ENCODE assay signal across 1 cellular context in the genomic region with DNA sequence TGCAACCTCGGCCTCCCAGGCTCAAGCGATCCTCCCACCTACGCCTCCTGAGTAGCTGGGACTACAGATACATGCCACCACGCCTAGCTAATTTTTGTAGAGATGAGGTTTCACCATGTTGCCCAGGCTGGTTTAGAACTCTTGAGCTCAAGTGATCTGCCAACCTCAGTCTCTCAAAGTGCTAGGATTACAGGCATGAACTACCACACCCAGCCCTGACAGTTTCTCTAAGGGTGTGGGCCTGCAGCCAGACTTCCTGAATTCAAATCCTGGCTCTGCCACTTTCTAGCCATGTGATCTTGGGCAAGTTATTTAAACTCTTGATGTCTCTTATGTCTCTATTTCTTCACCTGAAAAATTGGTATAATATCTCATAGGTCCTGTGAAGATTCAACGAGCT.
TF ChIP-seq lines count a peak whose summit lies in the region.

No MANE protein-coding gene starts in this region.

TF ChIP-seq in IMR-90, 13 proteins besides CTCF, POLR2A, EP300 and RAD21:
- TF ChIP-seq RCOR1 (IDR thresholded peaks at IDR 0.05; ENCODE audit: insufficient replicate concordance, low read length) (no peak), MXI1 (IDR thresholded peaks at IDR 0.05; ENCODE audit: borderline replicate concordance, low read depth, low read length) (no peak), CEBPB (IDR thresholded peaks at IDR 0.05; ENCODE audit: low read depth, low read length) (no peak), CHD1 (IDR thresholded peaks at IDR 0.05; ENCODE audit: low read depth, low read length) (no peak), RFX5 (IDR thresholded peaks at IDR 0.05; ENCODE audit: low read depth, low read length) (no peak), SMC3 (IDR thresholded peaks at IDR 0.05; ENCODE audit: low read depth, low read length) (no peak), BHLHE40 (IDR thresholded peaks at IDR 0.05; ENCODE audit: low read depth, low read length) (no peak), MAZ (IDR thresholded peaks at IDR 0.05; ENCODE audit: borderline replicate concordance, low read depth, low read length) (no peak), MAFK (IDR thresholded peaks at IDR 0.05; ENCODE audit: low read depth, low read length) (no peak), FOS (IDR thresholded peaks at IDR 0.05; ENCODE audit: low read depth, low read length) (no peak), NFE2L2 (IDR thresholded peaks at IDR 0.05; ENCODE audit: low read depth, low read length) (no peak)
- TF ChIP-seq, protein P1, sequence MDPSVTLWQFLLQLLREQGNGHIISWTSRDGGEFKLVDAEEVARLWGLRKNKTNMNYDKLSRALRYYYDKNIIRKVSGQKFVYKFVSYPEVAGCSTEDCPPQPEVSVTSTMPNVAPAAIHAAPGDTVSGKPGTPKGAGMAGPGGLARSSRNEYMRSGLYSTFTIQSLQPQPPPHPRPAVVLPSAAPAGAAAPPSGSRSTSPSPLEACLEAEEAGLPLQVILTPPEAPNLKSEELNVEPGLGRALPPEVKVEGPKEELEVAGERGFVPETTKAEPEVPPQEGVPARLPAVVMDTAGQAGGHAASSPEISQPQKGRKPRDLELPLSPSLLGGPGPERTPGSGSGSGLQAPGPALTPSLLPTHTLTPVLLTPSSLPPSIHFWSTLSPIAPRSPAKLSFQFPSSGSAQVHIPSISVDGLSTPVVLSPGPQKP (IDR thresholded peaks at IDR 0.05; ENCODE audit: borderline replicate concordance, low read depth, low read length), result no peak
- TF ChIP-seq, protein P2, sequence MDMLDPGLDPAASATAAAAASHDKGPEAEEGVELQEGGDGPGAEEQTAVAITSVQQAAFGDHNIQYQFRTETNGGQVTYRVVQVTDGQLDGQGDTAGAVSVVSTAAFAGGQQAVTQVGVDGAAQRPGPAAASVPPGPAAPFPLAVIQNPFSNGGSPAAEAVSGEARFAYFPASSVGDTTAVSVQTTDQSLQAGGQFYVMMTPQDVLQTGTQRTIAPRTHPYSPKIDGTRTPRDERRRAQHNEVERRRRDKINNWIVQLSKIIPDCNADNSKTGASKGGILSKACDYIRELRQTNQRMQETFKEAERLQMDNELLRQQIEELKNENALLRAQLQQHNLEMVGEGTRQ (IDR thresholded peaks at IDR 0.05; ENCODE audit: low read depth, low read length), result no peak
